Comparison of ENCODE assay signal across 1 cellular context in the genomic region with DNA sequence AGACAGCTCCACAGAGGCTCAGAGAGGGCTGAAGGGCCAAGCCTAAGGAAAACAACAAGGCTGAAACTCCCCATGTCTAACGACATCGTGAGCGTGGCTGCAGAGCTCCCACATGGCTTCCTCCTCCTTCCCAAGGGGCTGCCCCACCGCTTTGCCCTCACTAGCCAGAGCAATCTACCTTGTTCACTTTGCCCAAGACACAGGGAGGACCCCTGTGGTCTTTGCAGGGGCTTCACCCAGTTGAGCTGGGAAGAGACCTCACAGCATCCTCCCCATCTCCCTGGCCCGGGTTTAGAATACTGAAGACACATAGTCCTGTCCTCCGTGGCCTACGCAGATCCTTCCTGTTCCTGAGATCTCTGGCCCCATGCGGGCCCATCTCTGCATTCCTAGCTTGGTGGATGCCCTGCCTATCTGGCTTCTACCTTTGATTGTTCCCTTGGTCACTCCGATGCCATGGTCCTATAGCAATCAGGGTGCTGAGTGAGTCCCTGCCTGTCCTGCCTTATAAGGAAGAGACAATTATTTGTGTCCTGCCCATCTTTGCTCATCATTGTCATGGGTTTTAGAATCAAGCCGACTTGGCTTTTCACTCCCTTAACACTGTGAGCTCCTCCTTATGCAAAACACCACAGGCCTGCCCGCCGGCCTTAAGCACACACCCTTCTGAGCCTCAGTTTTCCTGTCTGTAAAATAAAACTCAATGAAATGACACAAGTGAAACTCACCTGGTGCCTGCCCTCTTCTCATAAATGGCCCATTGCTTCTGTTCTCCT.
TF ChIP-seq lines count a peak whose summit lies in the region.

No MANE protein-coding gene starts in this region.

TF ChIP-seq in GM23338, 12 proteins besides CTCF, POLR2A, EP300 and RAD21:
- TF ChIP-seq, protein P1, sequence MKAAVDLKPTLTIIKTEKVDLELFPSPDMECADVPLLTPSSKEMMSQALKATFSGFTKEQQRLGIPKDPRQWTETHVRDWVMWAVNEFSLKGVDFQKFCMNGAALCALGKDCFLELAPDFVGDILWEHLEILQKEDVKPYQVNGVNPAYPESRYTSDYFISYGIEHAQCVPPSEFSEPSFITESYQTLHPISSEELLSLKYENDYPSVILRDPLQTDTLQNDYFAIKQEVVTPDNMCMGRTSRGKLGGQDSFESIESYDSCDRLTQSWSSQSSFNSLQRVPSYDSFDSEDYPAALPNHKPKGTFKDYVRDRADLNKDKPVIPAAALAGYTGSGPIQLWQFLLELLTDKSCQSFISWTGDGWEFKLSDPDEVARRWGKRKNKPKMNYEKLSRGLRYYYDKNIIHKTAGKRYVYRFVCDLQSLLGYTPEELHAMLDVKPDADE (IDR thresholded peaks at IDR 0.05), result no peak
- TF ChIP-seq JUNB (IDR thresholded peaks at IDR 0.05; ENCODE audit: unreplicated experiment) (no peak), ZNF331 (CRISPR knock-in tag; IDR thresholded peaks at IDR 0.05; ENCODE audit: low read depth) (no peak), POLR2AphosphoS5 (IDR thresholded peaks at IDR 0.05; ENCODE audit: low read depth) (no peak), EZH2 (IDR thresholded peaks at IDR 0.05; ENCODE audit: low read depth, unreplicated experiment) (no peak), NANOG (IDR thresholded peaks at IDR 0.05; ENCODE audit: borderline replicate concordance) (no peak), CREB1 (CRISPR knock-in tag; IDR thresholded peaks at IDR 0.05; ENCODE audit: low read depth) (no peak), EZH2phosphoT487 (IDR thresholded peaks at IDR 0.05; ENCODE audit: unreplicated experiment) (no peak), STAT1 (IDR thresholded peaks at IDR 0.05; ENCODE audit: unreplicated experiment) (no peak), ZNF114 (CRISPR knock-in tag; IDR thresholded peaks at IDR 0.05) (no peak)
- TF ChIP-seq, protein P2, sequence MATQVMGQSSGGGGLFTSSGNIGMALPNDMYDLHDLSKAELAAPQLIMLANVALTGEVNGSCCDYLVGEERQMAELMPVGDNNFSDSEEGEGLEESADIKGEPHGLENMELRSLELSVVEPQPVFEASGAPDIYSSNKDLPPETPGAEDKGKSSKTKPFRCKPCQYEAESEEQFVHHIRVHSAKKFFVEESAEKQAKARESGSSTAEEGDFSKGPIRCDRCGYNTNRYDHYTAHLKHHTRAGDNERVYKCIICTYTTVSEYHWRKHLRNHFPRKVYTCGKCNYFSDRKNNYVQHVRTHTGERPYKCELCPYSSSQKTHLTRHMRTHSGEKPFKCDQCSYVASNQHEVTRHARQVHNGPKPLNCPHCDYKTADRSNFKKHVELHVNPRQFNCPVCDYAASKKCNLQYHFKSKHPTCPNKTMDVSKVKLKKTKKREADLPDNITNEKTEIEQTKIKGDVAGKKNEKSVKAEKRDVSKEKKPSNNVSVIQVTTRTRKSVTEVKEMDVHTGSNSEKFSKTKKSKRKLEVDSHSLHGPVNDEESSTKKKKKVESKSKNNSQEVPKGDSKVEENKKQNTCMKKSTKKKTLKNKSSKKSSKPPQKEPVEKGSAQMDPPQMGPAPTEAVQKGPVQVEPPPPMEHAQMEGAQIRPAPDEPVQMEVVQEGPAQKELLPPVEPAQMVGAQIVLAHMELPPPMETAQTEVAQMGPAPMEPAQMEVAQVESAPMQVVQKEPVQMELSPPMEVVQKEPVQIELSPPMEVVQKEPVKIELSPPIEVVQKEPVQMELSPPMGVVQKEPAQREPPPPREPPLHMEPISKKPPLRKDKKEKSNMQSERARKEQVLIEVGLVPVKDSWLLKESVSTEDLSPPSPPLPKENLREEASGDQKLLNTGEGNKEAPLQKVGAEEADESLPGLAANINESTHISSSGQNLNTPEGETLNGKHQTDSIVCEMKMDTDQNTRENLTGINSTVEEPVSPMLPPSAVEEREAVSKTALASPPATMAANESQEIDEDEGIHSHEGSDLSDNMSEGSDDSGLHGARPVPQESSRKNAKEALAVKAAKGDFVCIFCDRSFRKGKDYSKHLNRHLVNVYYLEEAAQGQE (IDR thresholded peaks at IDR 0.05; ENCODE audit: unreplicated experiment), result no peak
- TF ChIP-seq, protein P3, sequence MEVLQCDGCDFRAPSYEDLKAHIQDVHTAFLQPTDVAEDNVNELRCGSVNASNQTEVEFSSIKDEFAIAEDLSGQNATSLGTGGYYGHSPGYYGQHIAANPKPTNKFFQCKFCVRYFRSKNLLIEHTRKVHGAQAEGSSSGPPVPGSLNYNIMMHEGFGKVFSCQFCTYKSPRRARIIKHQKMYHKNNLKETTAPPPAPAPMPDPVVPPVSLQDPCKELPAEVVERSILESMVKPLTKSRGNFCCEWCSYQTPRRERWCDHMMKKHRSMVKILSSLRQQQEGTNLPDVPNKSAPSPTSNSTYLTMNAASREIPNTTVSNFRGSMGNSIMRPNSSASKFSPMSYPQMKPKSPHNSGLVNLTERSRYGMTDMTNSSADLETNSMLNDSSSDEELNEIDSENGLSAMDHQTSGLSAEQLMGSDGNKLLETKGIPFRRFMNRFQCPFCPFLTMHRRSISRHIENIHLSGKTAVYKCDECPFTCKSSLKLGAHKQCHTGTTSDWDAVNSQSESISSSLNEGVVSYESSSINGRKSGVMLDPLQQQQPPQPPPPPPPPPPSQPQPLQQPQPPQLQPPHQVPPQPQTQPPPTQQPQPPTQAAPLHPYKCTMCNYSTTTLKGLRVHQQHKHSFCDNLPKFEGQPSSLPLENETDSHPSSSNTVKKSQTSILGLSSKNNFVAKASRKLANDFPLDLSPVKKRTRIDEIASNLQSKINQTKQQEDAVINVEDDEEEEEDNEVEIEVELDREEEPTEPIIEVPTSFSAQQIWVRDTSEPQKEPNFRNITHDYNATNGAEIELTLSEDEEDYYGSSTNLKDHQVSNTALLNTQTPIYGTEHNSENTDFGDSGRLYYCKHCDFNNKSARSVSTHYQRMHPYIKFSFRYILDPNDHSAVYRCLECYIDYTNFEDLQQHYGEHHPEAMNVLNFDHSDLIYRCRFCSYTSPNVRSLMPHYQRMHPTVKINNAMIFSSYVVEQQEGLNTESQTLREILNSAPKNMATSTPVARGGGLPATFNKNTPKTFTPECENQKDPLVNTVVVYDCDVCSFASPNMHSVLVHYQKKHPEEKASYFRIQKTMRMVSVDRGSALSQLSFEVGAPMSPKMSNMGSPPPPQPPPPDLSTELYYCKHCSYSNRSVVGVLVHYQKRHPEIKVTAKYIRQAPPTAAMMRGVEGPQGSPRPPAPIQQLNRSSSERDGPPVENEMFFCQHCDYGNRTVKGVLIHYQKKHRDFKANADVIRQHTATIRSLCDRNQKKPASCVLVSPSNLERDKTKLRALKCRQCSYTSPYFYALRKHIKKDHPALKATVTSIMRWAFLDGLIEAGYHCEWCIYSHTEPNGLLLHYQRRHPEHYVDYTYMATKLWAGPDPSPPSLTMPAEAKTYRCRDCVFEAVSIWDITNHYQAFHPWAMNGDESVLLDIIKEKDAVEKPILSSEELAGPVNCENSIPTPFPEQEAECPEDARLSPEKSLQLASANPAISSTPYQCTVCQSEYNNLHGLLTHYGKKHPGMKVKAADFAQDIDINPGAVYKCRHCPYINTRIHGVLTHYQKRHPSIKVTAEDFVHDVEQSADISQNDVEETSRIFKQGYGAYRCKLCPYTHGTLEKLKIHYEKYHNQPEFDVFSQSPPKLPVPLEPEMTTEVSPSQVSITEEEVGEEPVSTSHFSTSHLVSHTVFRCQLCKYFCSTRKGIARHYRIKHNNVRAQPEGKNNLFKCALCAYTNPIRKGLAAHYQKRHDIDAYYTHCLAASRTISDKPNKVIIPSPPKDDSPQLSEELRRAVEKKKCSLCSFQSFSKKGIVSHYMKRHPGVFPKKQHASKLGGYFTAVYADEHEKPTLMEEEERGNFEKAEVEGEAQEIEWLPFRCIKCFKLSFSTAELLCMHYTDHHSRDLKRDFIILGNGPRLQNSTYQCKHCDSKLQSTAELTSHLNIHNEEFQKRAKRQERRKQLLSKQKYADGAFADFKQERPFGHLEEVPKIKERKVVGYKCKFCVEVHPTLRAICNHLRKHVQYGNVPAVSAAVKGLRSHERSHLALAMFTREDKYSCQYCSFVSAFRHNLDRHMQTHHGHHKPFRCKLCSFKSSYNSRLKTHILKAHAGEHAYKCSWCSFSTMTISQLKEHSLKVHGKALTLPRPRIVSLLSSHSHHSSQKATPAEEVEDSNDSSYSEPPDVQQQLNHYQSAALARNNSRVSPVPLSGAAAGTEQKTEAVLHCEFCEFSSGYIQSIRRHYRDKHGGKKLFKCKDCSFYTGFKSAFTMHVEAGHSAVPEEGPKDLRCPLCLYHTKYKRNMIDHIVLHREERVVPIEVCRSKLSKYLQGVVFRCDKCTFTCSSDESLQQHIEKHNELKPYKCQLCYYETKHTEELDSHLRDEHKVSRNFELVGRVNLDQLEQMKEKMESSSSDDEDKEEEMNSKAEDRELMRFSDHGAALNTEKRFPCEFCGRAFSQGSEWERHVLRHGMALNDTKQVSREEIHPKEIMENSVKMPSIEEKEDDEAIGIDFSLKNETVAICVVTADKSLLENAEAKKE (CRISPR knock-in tag; IDR thresholded peaks at IDR 0.05), result no peak
